Comparison of ENCODE assay signal across 8 cellular contexts in genomic region chrX:46653482-46653881, GRCh38.
DNase-seq lines count a peak whose midpoint lies in the region; ATAC-seq and TF ChIP-seq lines count a peak whose summit lies in the region.
"Had no signal": no experiment of that assay in that cellular context is flagged by ENCODE, and none has a peak within 500 bp of the region (broad histone marks: within the 10 kb centered on the region; RNA-seq: fewer than 3 reads in every experiment).

No MANE protein-coding gene starts in this region.

- H3K79me2 ChIP-seq in hepatocyte, result no peaks in the 10 kb centered on the region

- H3K9me2 ChIP-seq in hepatocyte (replicated peaks; ENCODE audit: insufficient read depth), result no peaks in the 10 kb centered on the region

- no peaks in the 10 kb centered on the region for H3K27me3 ChIP-seq in hepatocyte

- WGBS in hepatocyte (ENCODE audit: low lambda C conversion rate, missing lambda C conversion rate), result 64% methylated on average over 6 of the region's 6 CpGs

- DNase-seq in COR-L47 (lab: John Stamatoyannopoulos, UW), result peak; percentile 20
- DNase-seq in GM13976 (ENCODE audit: low spot score), result no peak
- peak; percentile 14 for DNase-seq in RKO (ENCODE audit: low spot score)
- peak; percentile 16 for DNase-seq in hepatocyte (ENCODE audit: low spot score)
- no peak for DNase-seq in NOMO-1 treated with DMSO at 0.1 percent for 48 hours (lab: John Stamatoyannopoulos, UW; ENCODE audit: unreplicated experiment)
- no peak for DNase-seq in activated gamma-delta T cell treated with Interleukin-2 at 50 U/mL for 16 hours

- H3K4me3 ChIP-seq in hepatocyte, result no peak overlapping the region
- H3K4me3 ChIP-seq: PC-9 had no signal

- ATAC-seq in HG02981 (IDR thresholded peaks at IDR 0.05; ENCODE audit: unreplicated experiment), result no peak

- H3K4me2 ChIP-seq in hepatocyte, result no peak overlapping the region
- H3K4me2 ChIP-seq: PC-9 had no signal

- peaks cover 4% of the 10 kb centered on the region for H3K4me1 ChIP-seq in hepatocyte (ENCODE audit: insufficient read depth)

- H3K9me3 ChIP-seq in hepatocyte (ENCODE audit: low read depth), result no peaks in the 10 kb centered on the region

- no peak overlapping the region for H3K27ac ChIP-seq in hepatocyte
- H3K27ac ChIP-seq: PC-9 had no signal

- TF ChIP-seq CTCF in GM13976 (IDR thresholded peaks at IDR 0.05; ENCODE audit: borderline replicate concordance, control extremely low read depth, extremely low read depth, insufficient read depth, missing control alignments) (peak; percentile 14), hepatocyte (IDR thresholded peaks at IDR 0.05; ENCODE audit: poor library complexity) (peak; percentile 26)

- no peaks in the 10 kb centered on the region for H3K36me3 ChIP-seq in hepatocyte (replicated peaks; ENCODE audit: insufficient read depth, low read depth)

- no peaks in the 10 kb centered on the region for H4K20me1 ChIP-seq in hepatocyte (ENCODE audit: insufficient read depth, poor library complexity, severe bottlenecking)

- in situ Hi-C loops in GM13976 (cut with MboI; ENCODE audit: low sequenced_read_pairs, unreplicated experiment), result no loop called here

- no peak overlapping the region for H2AFZ ChIP-seq in hepatocyte
- H2AFZ ChIP-seq: PC-9 had no signal

Comparison
In these comparisons a context has a peak if more than half of its experiments do, and no peak if none do; other contexts are left out.
1. DNase-seq: peak in COR-L47 (single experiment), RKO (single experiment) and hepatocyte (single experiment); none in GM13976 (single experiment), NOMO-1 treated with DMSO at 0.1 percent for 48 hours (single experiment) and activated gamma-delta T cell treated with Interleukin-2 at 50 U/mL for 16 hours (single experiment).